15 cellular contexts compared by ENCODE assay signal in the genomic region with DNA sequence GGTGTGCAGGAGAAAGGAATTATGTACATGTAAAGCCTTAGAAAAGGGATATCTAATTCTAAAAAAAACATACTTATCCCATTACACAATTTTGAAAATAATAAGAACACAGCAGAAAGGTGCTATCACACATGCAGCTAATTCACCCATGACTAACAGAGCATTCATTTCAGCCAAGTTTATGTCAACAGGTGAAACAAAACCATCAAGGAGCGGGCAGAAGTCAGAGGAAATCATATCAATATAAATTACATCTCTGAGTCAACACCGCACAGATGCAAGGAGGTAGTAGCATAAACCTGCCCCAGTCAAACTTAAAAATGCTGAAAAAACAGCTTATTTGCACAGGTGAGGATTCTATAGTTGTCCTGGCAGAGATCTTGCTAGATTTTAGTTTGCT.
"Had no signal": no experiment of that assay in that cellular context is flagged by ENCODE, and none has a peak within 500 bp of the region (broad histone marks: within the 10 kb centered on the region; RNA-seq: fewer than 3 reads in every experiment).

No MANE protein-coding gene starts in this region.

- H3K27me3 Mint-ChIP-seq: memory B cell; stimulated activated naive B cell treated with anti-CD40 and anti-IgM and Interleukin-4, amounts not matched to agents 10 μg/mL and 1 μg/mL and 100 μg/mL, for 72 hours had no signal

- H3K4me1 ChIP-seq: colonic mucosa, left lung, sigmoid colon had no signal

- H3K27me3 ChIP-seq: colonic mucosa, heart right ventricle, left lung, sigmoid colon, upper lobe of left lung had no signal

- H3K36me3 ChIP-seq: colonic mucosa, heart right ventricle, left lung, sigmoid colon, upper lobe of left lung had no signal

- H3K27ac ChIP-seq: colonic mucosa, heart right ventricle, left lung, sigmoid colon, upper lobe of left lung had no signal

- H3K4me3 Mint-ChIP-seq: activated CD8-positive, alpha-beta T cell treated with anti-CD3 and anti-CD28 coated beads, Interleukin-2, amount 10 ng/mL, durations not matched to agents 7 days and 5 days; activated naive CD4-positive, alpha-beta T cell treated with anti-CD3 and anti-CD28 coated beads for 36 hours; memory B cell; nephron; stimulated activated naive B cell treated with anti-CD40 and anti-IgM and Interleukin-4, amounts not matched to agents 10 μg/mL and 1 μg/mL and 100 μg/mL, for 72 hours had no signal

- H3K36me3 Mint-ChIP-seq: memory B cell; stimulated activated naive B cell treated with anti-CD40 and anti-IgM and Interleukin-4, amounts not matched to agents 10 μg/mL and 1 μg/mL and 100 μg/mL, for 72 hours had no signal

- H3K9me3 ChIP-seq: colonic mucosa, heart right ventricle, left lung, sigmoid colon, upper lobe of left lung had no signal

- H3K4me1 Mint-ChIP-seq: memory B cell; stimulated activated naive B cell treated with anti-CD40 and anti-IgM and Interleukin-4, amounts not matched to agents 10 μg/mL and 1 μg/mL and 100 μg/mL, for 72 hours had no signal

- H3K9me3 Mint-ChIP-seq: activated naive CD4-positive, alpha-beta T cell treated with anti-CD3 and anti-CD28 coated beads for 36 hours; memory B cell; nephron; stimulated activated naive B cell treated with anti-CD40 and anti-IgM and Interleukin-4, amounts not matched to agents 10 μg/mL and 1 μg/mL and 100 μg/mL, for 72 hours had no signal

- DNase-seq: activated CD4-positive, alpha-beta T cell treated with anti-CD3 and anti-CD28 coated beads for 48 hours; activated CD8-positive, alpha-beta memory T cell treated with anti-CD3 and anti-CD28 coated beads, Interleukin-2, amount 50 U/mL, for 48 hours; activated CD8-positive, alpha-beta T cell treated with anti-CD3 and anti-CD28 coated beads, Interleukin-2, amount 10 ng/mL, durations not matched to agents 7 days and 5 days; activated naive CD4-positive, alpha-beta T cell treated with anti-CD3 and anti-CD28 coated beads for 36 hours; colonic mucosa; heart right ventricle; left lung; occipital lobe; sigmoid colon; stimulated activated CD4-positive, alpha-beta T cell treated with anti-CD3 and anti-CD28 coated beads, Interleukin-2, amount 100 ng/mL, for 24 hours; stimulated activated naive B cell treated with anti-CD40 and anti-IgM and Interleukin-4, amounts not matched to agents 10 μg/mL and 1 μg/mL and 100 μg/mL, for 72 hours; T1000; upper lobe of left lung had no signal

- H3K27ac Mint-ChIP-seq: activated CD8-positive, alpha-beta T cell treated with anti-CD3 and anti-CD28 coated beads, Interleukin-2, amount 10 ng/mL, durations not matched to agents 7 days and 5 days; activated naive CD4-positive, alpha-beta T cell treated with anti-CD3 and anti-CD28 coated beads for 36 hours; memory B cell; nephron; stimulated activated naive B cell treated with anti-CD40 and anti-IgM and Interleukin-4, amounts not matched to agents 10 μg/mL and 1 μg/mL and 100 μg/mL, for 72 hours had no signal

- H3K4me3 ChIP-seq: colonic mucosa, heart right ventricle, left lung, sigmoid colon, upper lobe of left lung had no signal

- ATAC-seq: activated CD8-positive, alpha-beta T cell treated with anti-CD3 and anti-CD28 coated beads, Interleukin-2, amount 10 ng/mL, durations not matched to agents 7 days and 5 days; heart right ventricle; left lung; stimulated activated naive B cell treated with anti-CD40 and anti-IgM and Interleukin-4, amounts not matched to agents 10 μg/mL and 1 μg/mL and 100 μg/mL, for 72 hours had no signal
